Comparison of ENCODE assay signal across 24 cellular contexts in the genomic region with DNA sequence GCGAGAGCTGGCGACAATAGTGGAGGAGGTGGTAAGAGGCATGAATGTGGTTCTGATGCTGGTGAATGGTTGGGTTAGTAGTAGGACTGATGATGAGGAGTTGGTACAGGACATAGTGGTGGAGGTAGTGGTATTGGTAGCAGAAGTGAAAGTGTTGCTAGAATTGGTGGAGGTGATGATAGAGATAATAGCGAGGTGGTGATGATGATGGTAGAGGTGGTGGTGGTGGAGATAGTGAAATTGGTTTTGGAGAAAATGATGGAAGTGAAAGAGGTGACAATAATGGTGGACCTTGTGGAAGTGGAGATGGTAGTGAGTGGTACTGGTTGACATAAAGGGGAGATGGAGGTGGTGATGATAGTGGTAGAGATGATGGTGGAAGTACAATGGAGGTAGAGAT.
DNase-seq lines count a peak whose midpoint lies in the region; ATAC-seq, FAIRE-seq and TF ChIP-seq lines count a peak whose summit lies in the region.
"Had no signal": no experiment of that assay in that cellular context is flagged by ENCODE, and none has a peak within 500 bp of the region (broad histone marks: within the 10 kb centered on the region; RNA-seq: fewer than 3 reads in every experiment).

No MANE protein-coding gene starts in this region.

- H3K4me2 ChIP-seq in HepG2 (ENCODE audit: low read depth, low read length) = no peak overlapping the region
- H3K4me2 ChIP-seq: BLaER1 had no signal

- ATAC-seq in HepG2 (no peak), right lobe of liver (no peak), GM18858 (IDR thresholded peaks at IDR 0.05; ENCODE audit: unreplicated experiment) (no peak)

- H3K27me3 ChIP-seq in HepG2 (ENCODE audit: control insufficient read depth in 1 of 2, insufficient read depth in 2 of 2, low read length in 2 of 2) (no peaks in the 10 kb centered on the region), right lobe of liver (no peaks in the 10 kb centered on the region), tibial artery (no peaks in the 10 kb centered on the region)
- H3K27me3 ChIP-seq: BE2C, BLaER1 had no signal

- H4K20me1 ChIP-seq in HepG2 (ENCODE audit: insufficient read depth, low read length) = no peaks in the 10 kb centered on the region
- H4K20me1 ChIP-seq: BLaER1 had no signal

- POLR2A ChIA-PET in HepG2 (lab: Yijun Ruan, JAX) = no interaction called here

- H3K9ac ChIP-seq in HepG2 (ENCODE audit: insufficient read depth, low read depth, low read length) = no peak overlapping the region
- H3K9ac ChIP-seq: BLaER1 had no signal

- TF ChIP-seq CTCF in HepG2 (CRISPR knock-in tag; IDR thresholded peaks at IDR 0.05) (no peak), right lobe of liver (IDR thresholded peaks at IDR 0.05) (no peak), tibial artery (IDR thresholded peaks at IDR 0.05) (no peak)

- TF ChIP-seq RAD21 in HepG2 (CRISPR knock-in tag; IDR thresholded peaks at IDR 0.05) = no peak

- BruUV-seq in HepG2 (replicated peaks; lab: Mats Ljungman, UMichigan) = no TSS peak

- no peaks in the 10 kb centered on the region for H3K9me3 ChIP-seq in HepG2 (ENCODE audit: low read length)
- H3K9me3 ChIP-seq in right lobe of liver = no peaks in the 10 kb centered on the region
- no peaks in the 10 kb centered on the region for H3K9me3 ChIP-seq in tibial artery
- H3K9me3 ChIP-seq: BE2C, BLaER1 had no signal

- intact Hi-C loops in HepG2 (cut with micrococcal nuclease; ENCODE audit: unreplicated experiment) = no loop called here
- intact Hi-C loops in right lobe of liver (cut with DNase I) = no loop called here
- intact Hi-C loops in tibial artery (cut with DNase I; ENCODE audit: low total_unique reads) = no loop called here

- H3K36me3 ChIP-seq in HepG2 (replicated peaks in 1 of 2; ENCODE audit: control insufficient read depth in 1 of 2, insufficient read depth in 2 of 2, low read length in 2 of 2) (no peaks in the 10 kb centered on the region), right lobe of liver (no peaks in the 10 kb centered on the region), tibial artery (no peaks in the 10 kb centered on the region)
- H3K36me3 ChIP-seq: BE2C, BLaER1 had no signal

- WGBS in HepG2 (ENCODE audit: low lambda C conversion rate) = 33% methylated on average over 3 of the region's 3 CpGs
- WGBS in right lobe of liver (ENCODE audit: insufficient coverage, low coverage, low lambda C conversion rate, missing lambda C conversion rate) = 86% methylated on average over 3 of the region's 3 CpGs

- no peak overlapping the region for H2AFZ ChIP-seq in HepG2 (ENCODE audit: low read length)

- FAIRE-seq in HepG2 (lab: Jason Lieb, UNC) (no peak), HTR-8/SVneo (lab: Jason Lieb, UNC) (peak; percentile 71)
- FAIRE-seq: A204.1, GM12891 had no signal

- TF ChIP-seq POLR2A in HepG2 (IDR thresholded peaks at IDR 0.05; ENCODE audit: insufficient read depth in 1 of 2, low read depth in 2 of 2, low read length in 2 of 2) (no peak), right lobe of liver (IDR thresholded peaks at IDR 0.05) (no peak)

- CTCF ChIA-PET in HepG2 (lab: Yijun Ruan, JAX; ENCODE audit: low intra/inter-chr PET ratio, low total read pairs) = no interaction called here

- DNase-seq in HepG2 (ENCODE audit: low spot score) = no peak
- no peak for DNase-seq in right lobe of liver
- no peak for DNase-seq in HTR-8/SVneo (ENCODE audit: insufficient read length, low spot score)
- no peak for DNase-seq in tibial artery
- no peak for DNase-seq in NCI-H1417 (lab: John Stamatoyannopoulos, UW)
- DNase-seq: 8988T; ACHN; BE2C; C1 segment of cervical spinal cord; CD4-positive, alpha-beta memory T cell; CD4-positive, CD25-positive, alpha-beta regulatory T cell; CD8-positive, alpha-beta memory T cell; COR-L47; DMS 273 treated with DMSO at 0.1 percent for 48 hours; DMS153; DMS53; DMS79; DND-41; EL; GDM1 had no signal

- H3K79me2 ChIP-seq in HepG2 (ENCODE audit: insufficient read depth, low read length) = no peaks in the 10 kb centered on the region

- in situ Hi-C loops in HepG2 (cut with HindIII; ENCODE audit: extremely low pct_ligation_motif_present, low pct_unique_long_range_greater_than_20kb) = no loop called here

- no peak overlapping the region for H3K27ac ChIP-seq in HepG2 (ENCODE audit: extremely low read length, insufficient read depth, low read length)
- H3K27ac ChIP-seq in right lobe of liver = no peak overlapping the region
- H3K27ac ChIP-seq in tibial artery = peak overlapping the region; percentile 57 to 69
- H3K27ac ChIP-seq: BLaER1 had no signal

- no peak overlapping the region for H3K4me3 ChIP-seq in HepG2 (replicated peaks in 1 of 3; ENCODE audit: insufficient read depth in 1 of 3, low read depth in 2 of 3, low read length in 3 of 3)
- H3K4me3 ChIP-seq in right lobe of liver = no peak overlapping the region
- no peak overlapping the region for H3K4me3 ChIP-seq in tibial artery
- H3K4me3 ChIP-seq: BLaER1 had no signal

- no peak for TF ChIP-seq EP300 in HepG2 (IDR thresholded peaks at IDR 0.05; ENCODE audit: low read depth in 2 of 2, low read length in 2 of 2)
- no peak for TF ChIP-seq EP300 in HepG2 (CRISPR knock-in tag; IDR thresholded peaks at IDR 0.05; ENCODE audit: borderline replicate concordance)

- no peaks in the 10 kb centered on the region for H3K4me1 ChIP-seq in HepG2 (ENCODE audit: insufficient read depth, low read length)
- H3K4me1 ChIP-seq in right lobe of liver = no peaks in the 10 kb centered on the region
- H3K4me1 ChIP-seq in tibial artery = peaks cover 0 to 21% (median 15%) of the 10 kb centered on the region in 4 donors
- H3K4me1 ChIP-seq: BE2C, BLaER1 had no signal

TF ChIP-seq in HepG2, 621 proteins besides CTCF, POLR2A, EP300 and RAD21:
- TF ChIP-seq, protein P1, sequence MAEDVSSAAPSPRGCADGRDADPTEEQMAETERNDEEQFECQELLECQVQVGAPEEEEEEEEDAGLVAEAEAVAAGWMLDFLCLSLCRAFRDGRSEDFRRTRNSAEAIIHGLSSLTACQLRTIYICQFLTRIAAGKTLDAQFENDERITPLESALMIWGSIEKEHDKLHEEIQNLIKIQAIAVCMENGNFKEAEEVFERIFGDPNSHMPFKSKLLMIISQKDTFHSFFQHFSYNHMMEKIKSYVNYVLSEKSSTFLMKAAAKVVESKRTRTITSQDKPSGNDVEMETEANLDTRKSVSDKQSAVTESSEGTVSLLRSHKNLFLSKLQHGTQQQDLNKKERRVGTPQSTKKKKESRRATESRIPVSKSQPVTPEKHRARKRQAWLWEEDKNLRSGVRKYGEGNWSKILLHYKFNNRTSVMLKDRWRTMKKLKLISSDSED (CRISPR knock-in tag; IDR thresholded peaks at IDR 0.05) = no peak
- TF ChIP-seq, protein P2, sequence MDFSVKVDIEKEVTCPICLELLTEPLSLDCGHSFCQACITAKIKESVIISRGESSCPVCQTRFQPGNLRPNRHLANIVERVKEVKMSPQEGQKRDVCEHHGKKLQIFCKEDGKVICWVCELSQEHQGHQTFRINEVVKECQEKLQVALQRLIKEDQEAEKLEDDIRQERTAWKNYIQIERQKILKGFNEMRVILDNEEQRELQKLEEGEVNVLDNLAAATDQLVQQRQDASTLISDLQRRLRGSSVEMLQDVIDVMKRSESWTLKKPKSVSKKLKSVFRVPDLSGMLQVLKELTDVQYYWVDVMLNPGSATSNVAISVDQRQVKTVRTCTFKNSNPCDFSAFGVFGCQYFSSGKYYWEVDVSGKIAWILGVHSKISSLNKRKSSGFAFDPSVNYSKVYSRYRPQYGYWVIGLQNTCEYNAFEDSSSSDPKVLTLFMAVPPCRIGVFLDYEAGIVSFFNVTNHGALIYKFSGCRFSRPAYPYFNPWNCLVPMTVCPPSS (IDR thresholded peaks at IDR 0.05) = peak; percentile 48
- TF ChIP-seq CREB1 (IDR thresholded peaks at IDR 0.05) = peak; percentile 41; the same call in 1 of the 2 replicates
- no peak for TF ChIP-seq CREB1 (CRISPR knock-in tag; IDR thresholded peaks at IDR 0.05)
- 0 out of 2 replicates have a peak, but pooled peaks have one; percentile 10 for TF ChIP-seq PLRG1 (conservative IDR thresholded peaks at IDR 0.05)
- 0 out of 2 replicates have a peak, but pooled peaks have one; percentile 11 for TF ChIP-seq LCORL (IDR thresholded peaks at IDR 0.05)
- no peak for TF ChIP-seq LCORL (CRISPR knock-in tag; IDR thresholded peaks at IDR 0.05)
- no peak for TF ChIP-seq CENPT (CRISPR knock-in tag; IDR thresholded peaks at IDR 0.05; ENCODE audit: low read depth)
- peak; percentile 96 for TF ChIP-seq IKZF1 (IDR thresholded peaks at IDR 0.05)
- 0 out of 2 replicates have a peak, but pooled peaks have one; percentile 30 for TF ChIP-seq ZNF207 (IDR thresholded peaks at IDR 0.05; ENCODE audit: borderline replicate concordance)
- TF ChIP-seq ZNF282 (IDR thresholded peaks at IDR 0.05; ENCODE audit: partially characterized antibody) = peak; percentile 66
- TF ChIP-seq CC2D1A (CRISPR knock-in tag; IDR thresholded peaks at IDR 0.05) = no peak
- peak; percentile 48; the same call in 1 of the 2 replicates for TF ChIP-seq SOX6 (IDR thresholded peaks at IDR 0.05)
- TF ChIP-seq SOX6 (CRISPR knock-in tag; IDR thresholded peaks at IDR 0.05) = no peak

Comparison
In these comparisons a context has a peak if more than half of its experiments do, and no peak if none do; other contexts are left out.
1. H3K27ac ChIP-seq: peak in tibial artery (2 of 2); none in HepG2 (single experiment) and right lobe of liver (0 of 3).